25 cellular contexts compared by ENCODE assay signal in genomic region chr7:12221414-12221813, GRCh38. TPM values are rescaled to one million over a fixed set of nuclear protein-coding genes. Genes with fewer than 3 reads are reported as not detected.
DNase-seq lines count a peak whose midpoint lies in the region; ATAC-seq, FAIRE-seq and TF ChIP-seq lines count a peak whose summit lies in the region.
"Had no signal": no experiment of that assay in that cellular context is flagged by ENCODE, and none has a peak within 500 bp of the region (broad histone marks: within the 10 kb centered on the region; RNA-seq: fewer than 3 reads in every experiment).

No MANE protein-coding gene starts in this region.

- peaks cover 73% of the 10 kb centered on the region for H3K4me1 Mint-ChIP-seq in CD4-positive, alpha-beta T cell (ENCODE audit: low read depth)
- peaks cover 45% of the 10 kb centered on the region for H3K4me1 Mint-ChIP-seq in activated naive CD8-positive, alpha-beta T cell treated with anti-CD3 and anti-CD28 coated beads for 36 hours

- no peak for ATAC-seq in CD4-positive, alpha-beta T cell (ENCODE audit: poor library complexity)
- ATAC-seq in GM21723 (IDR thresholded peaks at IDR 0.05; ENCODE audit: unreplicated experiment): no peak
- ATAC-seq: GM12878; stimulated activated naive B cell treated with anti-CD40 and anti-IgM and Interleukin-4, amounts not matched to agents 10 μg/mL and 1 μg/mL and 100 μg/mL, for 72 hours had no signal

- no peaks in the 10 kb centered on the region for H3K9me3 ChIP-seq in CD4-positive, alpha-beta T cell (ENCODE audit: control insufficient read depth, low read length)
- H3K9me3 ChIP-seq: neutrophil, SJCRH30, thoracic aorta had no signal

- H3K27me3 Mint-ChIP-seq in CD4-positive, alpha-beta T cell: no peaks in the 10 kb centered on the region
- H3K27me3 Mint-ChIP-seq in activated naive CD8-positive, alpha-beta T cell treated with anti-CD3 and anti-CD28 coated beads for 36 hours: no peaks in the 10 kb centered on the region
- H3K27me3 Mint-ChIP-seq: activated CD4-positive, alpha-beta T cell treated with anti-CD3 and anti-CD28 coated beads, Interleukin-2, amount 10 ng/mL, durations not matched to agents 7 days and 5 days; stimulated activated naive B cell treated with anti-CD40 and anti-IgM and Interleukin-4, amounts not matched to agents 10 μg/mL and 1 μg/mL and 100 μg/mL, for 72 hours had no signal

- intact Hi-C loops in CD4-positive, alpha-beta T cell (cut with DNase I, micrococcal nuclease): no loop called here

- no peak for DNase-seq in CD4-positive, alpha-beta T cell
- DNase-seq in H54 (ENCODE audit: insufficient read length, low spot score) (no peak), fibroblast of villous mesenchyme (ENCODE audit: low read depth) (peak; percentile 3), RWPE1 (ENCODE audit: low spot score) (no peak), DMS53 (lab: John Stamatoyannopoulos, UW) (no peak), RKO (ENCODE audit: low spot score) (no peak)
- DNase-seq in activated naive CD8-positive, alpha-beta T cell treated with anti-CD3 and anti-CD28 coated beads for 36 hours: no peak
- DNase-seq: activated CD4-positive, alpha-beta T cell treated with anti-CD3 and anti-CD28 coated beads, Interleukin-2, amount 10 ng/mL, durations not matched to agents 7 days and 5 days; activated CD8-positive, alpha-beta memory T cell treated with anti-CD3 and anti-CD28 coated beads, Interleukin-2, amount 50 U/mL, for 48 hours; cerebellar nuclear complex; DMS79 treated with DMSO at 0.1 percent for 48 hours; Kasumi-1; PC-9; SJCRH30; stimulated activated CD4-positive, alpha-beta T cell treated with anti-CD3 and anti-CD28 coated beads, Interleukin-2, amount 100 ng/mL, for 48 hours; stimulated activated naive B cell treated with anti-CD40 and anti-IgM and Interleukin-4, amounts not matched to agents 10 μg/mL and 1 μg/mL and 100 μg/mL, for 72 hours; T-helper 1 cell had no signal

- TF ChIP-seq CTCF in CD4-positive, alpha-beta T cell (IDR thresholded peaks at IDR 0.05): no peak
- no peak for TF ChIP-seq CTCF in fibroblast of villous mesenchyme (IDR thresholded peaks at IDR 0.05; ENCODE audit: insufficient read depth, low read depth, low read length)
- no peak for TF ChIP-seq CTCF in RWPE1 (conservative IDR thresholded peaks at IDR 0.05; ENCODE audit: low read depth)

- no peak overlapping the region for H3K4me3 ChIP-seq in fibroblast of villous mesenchyme (ENCODE audit: low read depth, low read length)
- H3K4me3 ChIP-seq: GM12878, hepatocyte, PC-9, SJCRH30, smooth muscle cell, thoracic aorta had no signal

- H3K27ac ChIP-seq in CD4-positive, alpha-beta T cell (ENCODE audit: low read depth, low read length): no peak overlapping the region
- H3K27ac ChIP-seq in RWPE1: no peak overlapping the region
- H3K27ac ChIP-seq: hepatocyte, PC-9, SJCRH30, thoracic aorta had no signal

- H3K4me3 Mint-ChIP-seq in CD4-positive, alpha-beta T cell: no peak overlapping the region
- H3K4me3 Mint-ChIP-seq in activated naive CD8-positive, alpha-beta T cell treated with anti-CD3 and anti-CD28 coated beads for 36 hours: no peak overlapping the region
- H3K4me3 Mint-ChIP-seq: activated CD4-positive, alpha-beta T cell treated with anti-CD3 and anti-CD28 coated beads, Interleukin-2, amount 10 ng/mL, durations not matched to agents 7 days and 5 days; stimulated activated naive B cell treated with anti-CD40 and anti-IgM and Interleukin-4, amounts not matched to agents 10 μg/mL and 1 μg/mL and 100 μg/mL, for 72 hours had no signal

- H3K27ac Mint-ChIP-seq in CD4-positive, alpha-beta T cell: peak overlapping the region; percentile 57
- peak overlapping the region; percentile 38 for H3K27ac Mint-ChIP-seq in activated naive CD8-positive, alpha-beta T cell treated with anti-CD3 and anti-CD28 coated beads for 36 hours
- H3K27ac Mint-ChIP-seq: stimulated activated naive B cell treated with anti-CD40 and anti-IgM and Interleukin-4, amounts not matched to agents 10 μg/mL and 1 μg/mL and 100 μg/mL, for 72 hours had no signal

- H3K36me3 Mint-ChIP-seq in CD4-positive, alpha-beta T cell (ENCODE audit: low read depth): peaks cover 83% of the 10 kb centered on the region
- H3K36me3 Mint-ChIP-seq in activated naive CD8-positive, alpha-beta T cell treated with anti-CD3 and anti-CD28 coated beads for 36 hours: peaks cover 83% of the 10 kb centered on the region

- peak; percentile 48 for FAIRE-seq in H54 (lab: Jason Lieb, UNC)
- FAIRE-seq: astrocyte, frontal cortex had no signal

- CTCF ChIA-PET in CD4-positive, alpha-beta T cell (lab: Charles Lee): no interaction called here
- CTCF ChIA-PET in RWPE1 (lab: Yijun Ruan, JAX): no interaction called here

- TF ChIP-seq POLR2A in H54 (IDR thresholded peaks at IDR 0.05; ENCODE audit: low read depth, low read length): no peak

- no peaks in the 10 kb centered on the region for H3K27me3 ChIP-seq in CD4-positive, alpha-beta T cell (ENCODE audit: control insufficient read depth, insufficient read depth, low read length)
- H3K27me3 ChIP-seq: hepatocyte, neutrophil, SJCRH30 had no signal

- POLR2A ChIA-PET in CD4-positive, alpha-beta T cell (lab: Charles Lee): interaction anchor here (1.3 kb wide), 1 partner anchor 10 kb away, joined by 9 read pairs; the partner anchor contains the start of gene TMEM106B
- POLR2A ChIA-PET in RWPE1 (lab: Yijun Ruan, JAX; ENCODE audit: low non-redundant PET): no interaction called here

- peaks cover 3% of the 10 kb centered on the region for H3K9me3 Mint-ChIP-seq in CD4-positive, alpha-beta T cell
- H3K9me3 Mint-ChIP-seq in activated naive CD8-positive, alpha-beta T cell treated with anti-CD3 and anti-CD28 coated beads for 36 hours: peaks cover 8% of the 10 kb centered on the region

RNA-seq across cellular contexts. Expression of gene TMEM106B, which starts 10.3 kb away (rescaled TPM):
- 10 to 100 TPM; 16.9 to 17.5 TPM for total RNA-seq in CD4-positive, alpha-beta T cell
- 10 to 100 TPM; 27.7 to 28.8 TPM for total RNA-seq in activated naive CD8-positive, alpha-beta T cell treated with anti-CD3 and anti-CD28 coated beads for 36 hours
- 49.6 and 79.0 TPM in 2 replicates for total RNA-seq in fibroblast of villous mesenchyme
